ENCODE assay signal across 13 cellular contexts in genomic region chr20:48626226-48626937, GRCh38.
A peak's percentile ranks its signal among the peaks of the same experiment; 100 is the strongest.
DNase-seq lines count a peak whose midpoint lies in the region; ATAC-seq and TF ChIP-seq lines count a peak whose summit lies in the region.
"Had no signal": no experiment of that assay in that cellular context is flagged by ENCODE, and none has a peak within 500 bp of the region (broad histone marks: within the 10 kb centered on the region; RNA-seq: fewer than 3 reads in every experiment).

No MANE protein-coding gene starts in this region.

- peaks cover 54% of the 10 kb centered on the region for H3K36me3 ChIP-seq in CD8-positive, alpha-beta T cell (ENCODE audit: insufficient read depth, low read length)
- H3K36me3 ChIP-seq: neural progenitor cell had no signal

- peaks cover 67% of the 10 kb centered on the region for H3K36me3 Mint-ChIP-seq in CD8-positive, alpha-beta T cell
- peaks cover 0 to 61% (median 14%) of the 10 kb centered on the region in 3 donors for H3K36me3 Mint-ChIP-seq in naive thymus-derived CD8-positive, alpha-beta T cell
- no peaks in the 10 kb centered on the region for H3K36me3 Mint-ChIP-seq in mesothelial cell of epicardium
- peaks cover 60% of the 10 kb centered on the region for H3K36me3 Mint-ChIP-seq in stimulated activated memory B cell treated with anti-CD40 and anti-IgM and Interleukin-4, amounts not matched to agents 10 μg/mL and 1 μg/mL and 100 μg/mL, for 72 hours

- peak overlapping the region; percentile 84 for H3K27ac Mint-ChIP-seq in CD8-positive, alpha-beta T cell
- H3K27ac Mint-ChIP-seq in naive thymus-derived CD8-positive, alpha-beta T cell = peak overlapping the region; percentile 12 to 97 (median 87)
- no peak overlapping the region for H3K27ac Mint-ChIP-seq in mesothelial cell of epicardium
- H3K27ac Mint-ChIP-seq in stimulated activated memory B cell treated with anti-CD40 and anti-IgM and Interleukin-4, amounts not matched to agents 10 μg/mL and 1 μg/mL and 100 μg/mL, for 72 hours = no peak overlapping the region
- H3K27ac Mint-ChIP-seq: neural progenitor cell had no signal

- POLR2A ChIA-PET in CD8-positive, alpha-beta T cell (lab: Charles Lee) = no interaction called here
- POLR2A ChIA-PET in naive thymus-derived CD8-positive, alpha-beta T cell (lab: Charles Lee) = no interaction called here

- peaks cover 14% of the 10 kb centered on the region for H3K4me1 Mint-ChIP-seq in CD8-positive, alpha-beta T cell (ENCODE audit: low read depth)
- peaks cover 7 to 15% (median 14%) of the 10 kb centered on the region in 4 donors for H3K4me1 Mint-ChIP-seq in naive thymus-derived CD8-positive, alpha-beta T cell
- H3K4me1 Mint-ChIP-seq in mesothelial cell of epicardium = peaks cover 7% of the 10 kb centered on the region
- peaks cover 2% of the 10 kb centered on the region for H3K4me1 Mint-ChIP-seq in stimulated activated memory B cell treated with anti-CD40 and anti-IgM and Interleukin-4, amounts not matched to agents 10 μg/mL and 1 μg/mL and 100 μg/mL, for 72 hours
- H3K4me1 Mint-ChIP-seq: neural progenitor cell had no signal

- no peak overlapping the region for H3K4me3 ChIP-seq in CD8-positive, alpha-beta T cell (ENCODE audit: low read depth, low read length)
- H3K4me3 ChIP-seq: GM23248, neural progenitor cell had no signal

- peak; percentile 89 for ATAC-seq in CD8-positive, alpha-beta T cell
- peak; percentile 76 to 91 for ATAC-seq in naive thymus-derived CD8-positive, alpha-beta T cell
- ATAC-seq in stimulated activated memory B cell treated with anti-CD40 and anti-IgM and Interleukin-4, amounts not matched to agents 10 μg/mL and 1 μg/mL and 100 μg/mL, for 72 hours = no peak
- no peak for ATAC-seq in HG02571 (IDR thresholded peaks at IDR 0.05; ENCODE audit: unreplicated experiment)

- H3K4me1 ChIP-seq in CD8-positive, alpha-beta T cell (ENCODE audit: insufficient read depth, low read length) = peaks cover 21% of the 10 kb centered on the region
- H3K4me1 ChIP-seq: neural progenitor cell had no signal

- no peaks in the 10 kb centered on the region for H3K27me3 ChIP-seq in CD8-positive, alpha-beta T cell (ENCODE audit: insufficient read depth, low read length)
- H3K27me3 ChIP-seq: neural progenitor cell had no signal

- H3K9me3 Mint-ChIP-seq in CD8-positive, alpha-beta T cell = no peaks in the 10 kb centered on the region
- no peaks in the 10 kb centered on the region for H3K9me3 Mint-ChIP-seq in naive thymus-derived CD8-positive, alpha-beta T cell
- H3K9me3 Mint-ChIP-seq in mesothelial cell of epicardium = no peaks in the 10 kb centered on the region
- H3K9me3 Mint-ChIP-seq in stimulated activated memory B cell treated with anti-CD40 and anti-IgM and Interleukin-4, amounts not matched to agents 10 μg/mL and 1 μg/mL and 100 μg/mL, for 72 hours = no peaks in the 10 kb centered on the region
- H3K9me3 Mint-ChIP-seq: activated T-cell treated with anti-CD3 and anti-CD28 coated beads, Interleukin-2, amount 50 U/mL, for 4 hours; neural progenitor cell had no signal

- H3K4me3 Mint-ChIP-seq in CD8-positive, alpha-beta T cell = no peak overlapping the region
- peak overlapping the region in 9 of 10 donors; percentile 4 to 74 (median 36) for H3K4me3 Mint-ChIP-seq in naive thymus-derived CD8-positive, alpha-beta T cell
- no peak overlapping the region for H3K4me3 Mint-ChIP-seq in mesothelial cell of epicardium
- H3K4me3 Mint-ChIP-seq in stimulated activated memory B cell treated with anti-CD40 and anti-IgM and Interleukin-4, amounts not matched to agents 10 μg/mL and 1 μg/mL and 100 μg/mL, for 72 hours = no peak overlapping the region
- H3K4me3 Mint-ChIP-seq: activated T-cell treated with anti-CD3 and anti-CD28 coated beads, Interleukin-2, amount 50 U/mL, for 4 hours; neural progenitor cell had no signal

- H3K9me3 ChIP-seq in CD8-positive, alpha-beta T cell (ENCODE audit: low read length) = no peaks in the 10 kb centered on the region

- intact Hi-C loops in CD8-positive, alpha-beta T cell (cut with DNase I, micrococcal nuclease) = no loop called here

- H3K27me3 Mint-ChIP-seq in CD8-positive, alpha-beta T cell (ENCODE audit: low read depth) = no peaks in the 10 kb centered on the region
- H3K27me3 Mint-ChIP-seq in naive thymus-derived CD8-positive, alpha-beta T cell = no peaks in the 10 kb centered on the region
- H3K27me3 Mint-ChIP-seq in mesothelial cell of epicardium (ENCODE audit: low read depth) = no peaks in the 10 kb centered on the region
- no peaks in the 10 kb centered on the region for H3K27me3 Mint-ChIP-seq in stimulated activated memory B cell treated with anti-CD40 and anti-IgM and Interleukin-4, amounts not matched to agents 10 μg/mL and 1 μg/mL and 100 μg/mL, for 72 hours

- peak overlapping the region; percentile 44 for H3K27ac ChIP-seq in CD8-positive, alpha-beta T cell (ENCODE audit: low read depth, low read length)
- H3K27ac ChIP-seq: GM23248, neural progenitor cell had no signal

- DNase-seq in CD8-positive, alpha-beta T cell = peak in 2 of 7 experiments; percentile 61 to 83
- peak; percentile 38 to 62 for DNase-seq in NOMO-1 (lab: John Stamatoyannopoulos, UW; ENCODE audit: unreplicated experiment in 2 of 2)
- DNase-seq in amniotic epithelial cell (ENCODE audit: low read depth) = peak; percentile 74
- peak in 8 of 10 donors; percentile 29 to 70 (median 61) for DNase-seq in naive thymus-derived CD8-positive, alpha-beta T cell
- no peak for DNase-seq in mesothelial cell of epicardium (ENCODE audit: low spot score in 2 of 2, unreplicated experiment in 2 of 2)
- DNase-seq in DMS 273 (lab: John Stamatoyannopoulos, UW; ENCODE audit: unreplicated experiment) = no peak
- DNase-seq: activated T-cell treated with anti-CD3 and anti-CD28 coated beads, Interleukin-2, amount 50 U/mL, for 4 hours; DMS79; GM23248; NCI-H1436 treated with DMSO at 0.1 percent for 48 hours had no signal

- CTCF ChIA-PET in CD8-positive, alpha-beta T cell (lab: Charles Lee) = interaction anchor here (0.6 to 1.5 kb wide), 4 partner anchors 948 to 1392 kb away, joined by 3 to 4 read pairs (median 4); no protein-coding TSS in a partner anchor

- no peak for TF ChIP-seq CTCF in CD8-positive, alpha-beta T cell (IDR thresholded peaks at IDR 0.05)
- no peak for TF ChIP-seq CTCF in mesothelial cell of epicardium (IDR thresholded peaks at IDR 0.05; ENCODE audit: unreplicated experiment)

Comparison
In these comparisons a context has a peak if more than half of its experiments do, and no peak if none do; other contexts are left out.
1. ATAC-seq: peak in CD8-positive, alpha-beta T cell (single experiment) and naive thymus-derived CD8-positive, alpha-beta T cell (2 of 2); none in stimulated activated memory B cell treated with anti-CD40 and anti-IgM and Interleukin-4, amounts not matched to agents 10 μg/mL and 1 μg/mL and 100 μg/mL, for 72 hours (single experiment) and HG02571 (single experiment).
2. DNase-seq: peak in NOMO-1 (2 of 2), amniotic epithelial cell (single experiment) and naive thymus-derived CD8-positive, alpha-beta T cell (8 of 10); none in mesothelial cell of epicardium (0 of 2) and DMS 273 (single experiment).
3. H3K27ac Mint-ChIP-seq: peak in CD8-positive, alpha-beta T cell (single experiment) and naive thymus-derived CD8-positive, alpha-beta T cell (10 of 10); none in mesothelial cell of epicardium (single experiment) and stimulated activated memory B cell treated with anti-CD40 and anti-IgM and Interleukin-4, amounts not matched to agents 10 μg/mL and 1 μg/mL and 100 μg/mL, for 72 hours (single experiment).
4. H3K4me3 Mint-ChIP-seq: peak in naive thymus-derived CD8-positive, alpha-beta T cell (9 of 10); none in CD8-positive, alpha-beta T cell (single experiment), mesothelial cell of epicardium (single experiment) and stimulated activated memory B cell treated with anti-CD40 and anti-IgM and Interleukin-4, amounts not matched to agents 10 μg/mL and 1 μg/mL and 100 μg/mL, for 72 hours (single experiment).